In the genomic region with DNA sequence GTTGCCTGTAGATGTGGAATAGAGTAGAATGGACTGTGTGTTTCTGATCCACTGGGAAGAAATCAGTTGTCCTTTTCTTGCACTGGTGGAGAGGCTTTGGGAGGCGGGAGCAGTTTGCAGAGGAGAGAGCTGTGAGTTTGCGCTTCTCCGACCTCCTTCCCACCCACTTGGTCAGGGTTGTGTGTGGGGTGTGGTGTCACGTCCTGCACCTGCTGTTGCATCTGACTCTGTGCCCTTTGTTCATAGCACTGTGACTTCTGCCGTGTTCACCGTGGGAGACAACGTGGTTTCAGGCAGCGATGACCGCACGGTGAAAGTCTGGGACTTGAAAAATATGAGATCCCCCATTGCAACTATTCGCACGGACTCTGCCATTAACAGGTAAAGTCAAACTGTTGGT, we compare ENCODE assay signal across 23 cellular contexts.
DNase-seq lines count a peak whose midpoint lies in the region; ATAC-seq and TF ChIP-seq lines count a peak whose summit lies in the region.
"Had no signal": no experiment of that assay in that cellular context is flagged by ENCODE, and none has a peak within 500 bp of the region (broad histone marks: within the 10 kb centered on the region; RNA-seq: fewer than 3 reads in every experiment).

No MANE protein-coding gene starts in this region.

- no peak for ATAC-seq in activated T-cell treated with anti-CD3 and anti-CD28 coated beads, Interleukin-2, amount 50 U/mL, for 72 hours (replicated peaks in 1 of 2)
- ATAC-seq in activated CD8-positive, alpha-beta T cell treated with anti-CD3 and anti-CD28 coated beads, Interleukin-2, amount 10 ng/mL, durations not matched to agents 7 days and 5 days = no peak
- no peak for ATAC-seq in stimulated activated effector memory CD8-positive, alpha-beta T cell treated with anti-CD3 and anti-CD28 coated beads, Interleukin-12 subunit alpha, Interleukin-12 subunit beta, amount 100 ng/mL, for 72 hours
- ATAC-seq in GM21529 (IDR thresholded peaks at IDR 0.05; ENCODE audit: unreplicated experiment) = no peak
- ATAC-seq: HCT116, mucosa of descending colon, PC-3 had no signal

- peak overlapping the region; percentile 34 for H3K27ac Mint-ChIP-seq in activated T-cell treated with anti-CD3 and anti-CD28 coated beads, Interleukin-2, amount 50 U/mL, for 72 hours
- H3K27ac Mint-ChIP-seq in activated CD8-positive, alpha-beta T cell treated with anti-CD3 and anti-CD28 coated beads, Interleukin-2, amount 10 ng/mL, durations not matched to agents 7 days and 5 days = no peak overlapping the region
- peak overlapping the region; percentile 34 for H3K27ac Mint-ChIP-seq in endothelial cell (ENCODE audit: unreplicated experiment)
- H3K27ac Mint-ChIP-seq in stimulated activated effector memory CD8-positive, alpha-beta T cell treated with anti-CD3 and anti-CD28 coated beads, Interleukin-12 subunit alpha, Interleukin-12 subunit beta, amount 100 ng/mL, for 72 hours = peak overlapping the region; percentile 67

- TF ChIP-seq CTCF in endothelial cell (IDR thresholded peaks at IDR 0.05; ENCODE audit: unreplicated experiment) = no peak

- no peaks in the 10 kb centered on the region for H3K27me3 Mint-ChIP-seq in activated T-cell treated with anti-CD3 and anti-CD28 coated beads, Interleukin-2, amount 50 U/mL, for 72 hours (ENCODE audit: low read depth)
- H3K27me3 Mint-ChIP-seq in activated CD8-positive, alpha-beta T cell treated with anti-CD3 and anti-CD28 coated beads, Interleukin-2, amount 10 ng/mL, durations not matched to agents 7 days and 5 days (ENCODE audit: low read depth) = no peaks in the 10 kb centered on the region
- peaks cover 2% of the 10 kb centered on the region for H3K27me3 Mint-ChIP-seq in endothelial cell (ENCODE audit: unreplicated experiment)

- CTCF ChIA-PET in activated CD8-positive, alpha-beta T cell treated with anti-CD3 and anti-CD28 coated beads, Interleukin-2, amount 10 ng/mL, durations not matched to agents 7 days and 5 days (lab: Charles Lee) = no interaction called here

- no peaks in the 10 kb centered on the region for H3K9me3 Mint-ChIP-seq in activated T-cell treated with anti-CD3 and anti-CD28 coated beads, Interleukin-2, amount 50 U/mL, for 72 hours
- H3K9me3 Mint-ChIP-seq in activated CD8-positive, alpha-beta T cell treated with anti-CD3 and anti-CD28 coated beads, Interleukin-2, amount 10 ng/mL, durations not matched to agents 7 days and 5 days (ENCODE audit: insufficient read depth) = no peaks in the 10 kb centered on the region
- H3K9me3 Mint-ChIP-seq in endothelial cell (ENCODE audit: unreplicated experiment) = no peaks in the 10 kb centered on the region
- no peaks in the 10 kb centered on the region for H3K9me3 Mint-ChIP-seq in stimulated activated effector memory CD8-positive, alpha-beta T cell treated with anti-CD3 and anti-CD28 coated beads, Interleukin-12 subunit alpha, Interleukin-12 subunit beta, amount 100 ng/mL, for 72 hours

- POLR2A ChIA-PET in activated CD8-positive, alpha-beta T cell treated with anti-CD3 and anti-CD28 coated beads, Interleukin-2, amount 10 ng/mL, durations not matched to agents 7 days and 5 days (lab: Charles Lee) = no interaction called here

- peaks cover 10 to 35% of the 10 kb centered on the region in 2 donors for H3K36me3 Mint-ChIP-seq in activated T-cell treated with anti-CD3 and anti-CD28 coated beads, Interleukin-2, amount 50 U/mL, for 72 hours (ENCODE audit: insufficient read depth in 2 of 2)
- H3K36me3 Mint-ChIP-seq in activated CD8-positive, alpha-beta T cell treated with anti-CD3 and anti-CD28 coated beads, Interleukin-2, amount 10 ng/mL, durations not matched to agents 7 days and 5 days (ENCODE audit: low read depth) = peaks cover 70% of the 10 kb centered on the region
- peaks cover 55% of the 10 kb centered on the region for H3K36me3 Mint-ChIP-seq in endothelial cell (ENCODE audit: low read depth, unreplicated experiment)
- H3K36me3 Mint-ChIP-seq in stimulated activated effector memory CD8-positive, alpha-beta T cell treated with anti-CD3 and anti-CD28 coated beads, Interleukin-12 subunit alpha, Interleukin-12 subunit beta, amount 100 ng/mL, for 72 hours = peaks cover 100% of the 10 kb centered on the region

- H3K4me1 Mint-ChIP-seq in activated T-cell treated with anti-CD3 and anti-CD28 coated beads, Interleukin-2, amount 50 U/mL, for 72 hours (ENCODE audit: low read depth) = peaks cover 6% of the 10 kb centered on the region
- peaks cover 18% of the 10 kb centered on the region for H3K4me1 Mint-ChIP-seq in activated CD8-positive, alpha-beta T cell treated with anti-CD3 and anti-CD28 coated beads, Interleukin-2, amount 10 ng/mL, durations not matched to agents 7 days and 5 days (ENCODE audit: low read depth)
- peaks cover 19% of the 10 kb centered on the region for H3K4me1 Mint-ChIP-seq in endothelial cell (ENCODE audit: unreplicated experiment)
- peaks cover 20% of the 10 kb centered on the region for H3K4me1 Mint-ChIP-seq in stimulated activated effector memory CD8-positive, alpha-beta T cell treated with anti-CD3 and anti-CD28 coated beads, Interleukin-12 subunit alpha, Interleukin-12 subunit beta, amount 100 ng/mL, for 72 hours

- H3K4me3 Mint-ChIP-seq in activated T-cell treated with anti-CD3 and anti-CD28 coated beads, Interleukin-2, amount 50 U/mL, for 72 hours = no peak overlapping the region
- H3K4me3 Mint-ChIP-seq in activated CD8-positive, alpha-beta T cell treated with anti-CD3 and anti-CD28 coated beads, Interleukin-2, amount 10 ng/mL, durations not matched to agents 7 days and 5 days = no peak overlapping the region
- no peak overlapping the region for H3K4me3 Mint-ChIP-seq in endothelial cell (ENCODE audit: unreplicated experiment)
- H3K4me3 Mint-ChIP-seq in stimulated activated effector memory CD8-positive, alpha-beta T cell treated with anti-CD3 and anti-CD28 coated beads, Interleukin-12 subunit alpha, Interleukin-12 subunit beta, amount 100 ng/mL, for 72 hours = no peak overlapping the region

- no peak for DNase-seq in activated T-cell treated with anti-CD3 and anti-CD28 coated beads, Interleukin-2, amount 50 U/mL, for 72 hours
- no peak for DNase-seq in activated T-cell treated with anti-CD3 and anti-CD28 coated beads, Interleukin-2, amount 50 U/mL, for 1 hour
- DNase-seq in activated CD8-positive, alpha-beta T cell treated with anti-CD3 and anti-CD28 coated beads, Interleukin-2, amount 10 ng/mL, durations not matched to agents 7 days and 5 days = peak; percentile 9
- DNase-seq in endothelial cell (ENCODE audit: low spot score) = no peak
- peak in 1 of 2 donors; percentile 20 for DNase-seq in stimulated activated effector memory CD8-positive, alpha-beta T cell treated with anti-CD3 and anti-CD28 coated beads, Interleukin-12 subunit alpha, Interleukin-12 subunit beta, amount 100 ng/mL, for 72 hours (ENCODE audit: low spot score in 2 of 2)
- no peak for DNase-seq in HCEC 1CT
- DNase-seq in GOT3 (lab: John Stamatoyannopoulos, UW) = no peak
- DNase-seq: activated gamma-delta T cell; central memory CD4-positive, alpha-beta T cell; EL; mammary epithelial cell; mucosa of descending colon; NCI-H1436; NCI-H2081; NCI-H2227 treated with DMSO at 0.1 percent for 48 hours; NCI-H526 treated with DMSO at 0.1 percent for 48 hours; PC-3; posterior cingulate gyrus; stimulated activated CD4-positive, alpha-beta T cell treated with anti-CD3 and anti-CD28 coated beads, Interleukin-1b, Interleukin-23, amount 100 ng/mL, for 48 hours; stomach; thyroid gland had no signal
